ENCODE assay signal across 18 cellular contexts in genomic region chr11:62961017-62961416, GRCh38. TPM values are rescaled to one million over a fixed set of nuclear protein-coding genes. Genes with fewer than 3 reads are reported as not detected.
DNase-seq lines count a peak whose midpoint lies in the region; ATAC-seq, FAIRE-seq and TF ChIP-seq lines count a peak whose summit lies in the region.
"Had no signal": no experiment of that assay in that cellular context is flagged by ENCODE, and none has a peak within 500 bp of the region (broad histone marks: within the 10 kb centered on the region; RNA-seq: fewer than 3 reads in every experiment).

No MANE protein-coding gene starts in this region.

- no peak overlapping the region for H3K4me3 ChIP-seq in K562
- H3K4me3 ChIP-seq: A549, GM12878, HAP-1 had no signal

- H3K4me1 Mint-ChIP-seq in osteocyte (ENCODE audit: unreplicated experiment) = peaks cover 10% of the 10 kb centered on the region

- in situ Hi-C loops in K562 (cut with MboI) = no loop called here

- no peak for DNase-seq in K562 (ENCODE audit: extremely low read depth in 1 of 4, low spot score in 3 of 4)
- peak; percentile 8 for DNase-seq in ecto neural progenitor cell (ENCODE audit: low spot score)
- peak; percentile 16 for DNase-seq in myocyte (ENCODE audit: low read depth)
- DNase-seq in osteocyte (ENCODE audit: extremely low spot score, unreplicated experiment) = peak; percentile 46
- DNase-seq in urothelium cell line (ENCODE audit: low spot score) = no peak
- DNase-seq: BE2C; CD4-positive, alpha-beta memory T cell; DMS79; GOT3 had no signal

- TF ChIP-seq POLR2A in K562 (conservative IDR thresholded peaks at IDR 0.05) = no peak

- intact Hi-C loops in K562 (cut with micrococcal nuclease) = no loop called here

- no peak for TF ChIP-seq EP300 in K562 (IDR thresholded peaks at IDR 0.05; ENCODE audit: low read length)

- no peaks in the 10 kb centered on the region for H3K79me2 ChIP-seq in K562 (ENCODE audit: control insufficient read depth, insufficient read depth, low read length)

- H3K36me3 Mint-ChIP-seq in osteocyte (ENCODE audit: unreplicated experiment) = no peaks in the 10 kb centered on the region
- H3K36me3 Mint-ChIP-seq: CD4-positive, alpha-beta memory T cell had no signal

- H3K27ac Mint-ChIP-seq in osteocyte (ENCODE audit: unreplicated experiment) = no peak overlapping the region
- H3K27ac Mint-ChIP-seq: CD4-positive, alpha-beta memory T cell had no signal

- H3K4me3 Mint-ChIP-seq in osteocyte (ENCODE audit: unreplicated experiment) = no peak overlapping the region
- H3K4me3 Mint-ChIP-seq: CD4-positive, alpha-beta memory T cell had no signal

- no peak overlapping the region; a peak in 1 of 4 replicates for H3K9ac ChIP-seq in K562 (ENCODE audit: insufficient read depth in 1 of 2, low read depth in 2 of 2, low read length in 2 of 2)

- H4K20me1 ChIP-seq in K562 (replicated peaks; ENCODE audit: control insufficient read depth, insufficient read depth, low read length) = no peaks in the 10 kb centered on the region; the same call in 1 of the 2 replicates

- TF ChIP-seq CTCF in K562 (IDR thresholded peaks at IDR 0.05 in 2 of 3, conservative IDR thresholded peaks at IDR 0.05 in 1 of 3; ENCODE audit: insufficient read depth in 2 of 3, low read depth in 1 of 3, low read length in 3 of 3) (no peak), osteocyte (IDR thresholded peaks at IDR 0.05) (no peak)

- CTCF ChIA-PET in K562 (lab: Yijun Ruan, JAX; ENCODE audit: low intra/inter-chr PET ratio) = no interaction called here

- no peaks in the 10 kb centered on the region for H3K9me1 ChIP-seq in K562 (ENCODE audit: control insufficient read depth, insufficient read depth, low read length)

- no peak overlapping the region for H3K4me2 ChIP-seq in K562 (ENCODE audit: insufficient read depth, low read length)
- H3K4me2 ChIP-seq: A549 had no signal

- no peak overlapping the region for H2AFZ ChIP-seq in K562 (ENCODE audit: low read depth, low read length)

- no peak for FAIRE-seq in K562 (lab: Jason Lieb, UNC)
- FAIRE-seq in urothelium cell line (lab: Jason Lieb, UNC) = no peak
- FAIRE-seq: A549, GM12878 had no signal

- H3K36me3 ChIP-seq in K562 (ENCODE audit: control insufficient read depth, insufficient read depth, low read length) = no peaks in the 10 kb centered on the region
- H3K36me3 ChIP-seq: BE2C, HAP-1 had no signal

- ATAC-seq in K562 (no peak; the same call in 2 of the 3 replicates), HG02759 (IDR thresholded peaks at IDR 0.05; ENCODE audit: unreplicated experiment) (no peak), GM18909 (IDR thresholded peaks at IDR 0.05; ENCODE audit: poor library complexity, unreplicated experiment) (no peak)
- ATAC-seq: A549, GM12878 had no signal

- H3K4me1 ChIP-seq in K562 (replicated peaks in 1 of 2; ENCODE audit: control insufficient read depth in 2 of 2, insufficient read depth in 2 of 2, low read length in 2 of 2) = peaks cover 0 to 3% of the 10 kb centered on the region in 2 experiments; a peak in 1 of 5 replicates
- H3K4me1 ChIP-seq: A549, BE2C, HAP-1 had no signal

- peaks cover 8% of the 10 kb centered on the region for H3K27me3 Mint-ChIP-seq in osteocyte (ENCODE audit: unreplicated experiment)

- BruUV-seq in K562 (replicated peaks; lab: Mats Ljungman, UMichigan) = no TSS peak

- no peaks in the 10 kb centered on the region for H3K9me3 Mint-ChIP-seq in osteocyte (ENCODE audit: unreplicated experiment)
- H3K9me3 Mint-ChIP-seq: CD4-positive, alpha-beta memory T cell had no signal

- peaks cover 8 to 11% of the 10 kb centered on the region in 2 experiments; a peak in 3 of 5 replicates for H3K27me3 ChIP-seq in K562 (ENCODE audit: control insufficient read depth in 2 of 2, insufficient read depth in 2 of 2, low read length in 2 of 2)
- H3K27me3 ChIP-seq: BE2C had no signal

- H3K9me3 ChIP-seq in K562 (replicated peaks; ENCODE audit: control insufficient read depth, insufficient read depth, low read depth, low read length) = no peaks in the 10 kb centered on the region
- H3K9me3 ChIP-seq: A549, BE2C, HAP-1 had no signal

- WGBS in K562 (ENCODE audit: insufficient coverage, low coverage, missing lambda C conversion rate) = 8% methylated on average over 4 of the region's 4 CpGs

- POLR2A ChIA-PET in K562 (lab: Yijun Ruan, JAX) = interaction anchor here (0.5 kb wide), 1 partner anchor 39 kb away, joined by 4 read pairs; no protein-coding TSS in a partner anchor

- no peak overlapping the region for H3K27ac ChIP-seq in K562 (ENCODE audit: extremely low read depth, low read depth, low read length)
- H3K27ac ChIP-seq: A549, C4-2B had no signal

- no peak for TF ChIP-seq RAD21 in K562 (CRISPR knock-in tag; conservative IDR thresholded peaks at IDR 0.05 in 1 of 2, IDR thresholded peaks at IDR 0.05 in 1 of 2)

TF ChIP-seq in K562, 482 proteins besides CTCF, POLR2A, EP300 and RAD21 (continues in another document):
- TF ChIP-seq POLR2H (tag; IDR thresholded peaks at IDR 0.05; ENCODE audit: low read depth) (no peak), SRSF9 (IDR thresholded peaks at IDR 0.05; ENCODE audit: borderline replicate concordance, low read depth, low read length) (no peak), MYC (IDR thresholded peaks at IDR 0.05; ENCODE audit: low read depth, low read length) (peak; percentile 63), MYC (CRISPR knock-in tag; IDR thresholded peaks at IDR 0.05; ENCODE audit: borderline replicate concordance, low read depth) (no peak), ZNF76 (CRISPR knock-in tag; IDR thresholded peaks at IDR 0.05; ENCODE audit: borderline replicate concordance) (no peak)

RNA-seq across cellular contexts. Expression of gene SLC22A6, which starts 23.8 kb away (rescaled TPM):
- not detected in 2 replicates for total RNA-seq in K562 (2011; cell fraction: chromatin; rRNA removed; ENCODE audit: low replicate concordance)
- not detected in 2 replicates for total RNA-seq in K562 (2011; cell fraction: nucleolus; rRNA removed)
- total RNA-seq in K562 (2011; cell fraction: nucleoplasm; rRNA removed) = not detected in 2 replicates
- total RNA-seq in K562 (2014; rRNA removed) (not detected in 2 replicates), K562 (2014; rRNA removed; fragmentation: Illumina TruSeq; extraction: Trizol) (not detected in 2 replicates), K562 (2015; rRNA removed; fragmentation: Illumina TruSeq; extraction: Trizol) (not detected in 2 replicates), K562 (2021) (not detected in 2 replicates), myocyte (not detected in 2 replicates), osteocyte (not detected in 2 replicates)
- polyA plus RNA-seq in K562 (2011; rRNA removed) (not detected in 2 replicates), K562 (2014; fragmentation: Illumina TruSeq; extraction: Trizol) (not detected in 2 replicates), K562 (2014; fragmentation: Nextera tagmentation; extraction: Ambion mirVana) (not detected), K562 (2014; rRNA removed) (not detected in 2 replicates)
- polyA plus RNA-seq in K562 (2011; cell fraction: cytosol; rRNA removed) = not detected in 2 replicates
- not detected in 2 replicates for polyA plus RNA-seq in K562 (2011; cell fraction: nucleus; rRNA removed)
- polyA plus RNA-seq in K562 (2012) = not detected in 2 replicates
- not detected in 2 replicates for polyA minus RNA-seq in K562 (2011; rRNA and poly(A)+ RNA removed)
- not detected in 2 replicates for polyA minus RNA-seq in K562 (2011; cell fraction: cytosol; rRNA and poly(A)+ RNA removed)
- polyA minus RNA-seq in K562 (2011; cell fraction: nucleus; rRNA and poly(A)+ RNA removed) = not detected in 2 replicates
- polyA plus RNA-seq in myocyte (2012) = not detected
- total RNA-seq: CD4-positive, alpha-beta memory T cell; G401; GM12878; HT1080 had no signal
- polyA plus RNA-seq: A549; AG04450; CD4-positive, alpha-beta memory T cell; GM12878 had no signal

RNA-seq across cellular contexts. Expression of gene CHRM1, which starts 39.9 kb away (rescaled TPM):
- total RNA-seq in K562 (2011; cell fraction: chromatin; rRNA removed; ENCODE audit: low replicate concordance) = not detected in 2 replicates
- not detected in 2 replicates for total RNA-seq in K562 (2011; cell fraction: nucleolus; rRNA removed)
- not detected in 2 replicates for total RNA-seq in K562 (2011; cell fraction: nucleoplasm; rRNA removed)
- total RNA-seq in K562 (2014; rRNA removed) = not detected in 2 replicates
- total RNA-seq in K562 (2014; rRNA removed; fragmentation: Illumina TruSeq; extraction: Trizol) = not detected in 2 replicates
- not detected in 2 replicates for total RNA-seq in K562 (2015; rRNA removed; fragmentation: Illumina TruSeq; extraction: Trizol)
- not detected in 2 replicates for total RNA-seq in K562 (2021)
- polyA plus RNA-seq in K562 (2011; rRNA removed) = not detected in 2 replicates
- polyA plus RNA-seq in K562 (2011; cell fraction: cytosol; rRNA removed) = not detected in 2 replicates
- not detected in 2 replicates for polyA plus RNA-seq in K562 (2011; cell fraction: nucleus; rRNA removed)
- polyA plus RNA-seq in K562 (2012) = not detected in 2 replicates
- not detected in 2 replicates for polyA plus RNA-seq in K562 (2014; fragmentation: Illumina TruSeq; extraction: Trizol)
- polyA plus RNA-seq in K562 (2014; fragmentation: Nextera tagmentation; extraction: Ambion mirVana) = not detected
- not detected in 2 replicates for polyA plus RNA-seq in K562 (2014; rRNA removed)
- polyA minus RNA-seq in K562 (2011; rRNA and poly(A)+ RNA removed) = not detected in 2 replicates
- polyA minus RNA-seq in K562 (2011; cell fraction: cytosol; rRNA and poly(A)+ RNA removed) = not detected in 2 replicates
- not detected in 2 replicates for polyA minus RNA-seq in K562 (2011; cell fraction: nucleus; rRNA and poly(A)+ RNA removed)
- total RNA-seq in myocyte = not detected in 2 replicates
- not detected for polyA plus RNA-seq in myocyte (2012)
- 0.27 and 0.31 TPM in 2 replicates for total RNA-seq in osteocyte
- total RNA-seq: CD4-positive, alpha-beta memory T cell; G401; GM12878; HT1080 had no signal
- polyA plus RNA-seq: A549; AG04450; CD4-positive, alpha-beta memory T cell; GM12878 had no signal

RNA-seq across cellular contexts. Expression of gene SLC22A8, which starts 54.6 kb away (rescaled TPM):
- not detected in 2 replicates for total RNA-seq in K562 (2011; cell fraction: chromatin; rRNA removed; ENCODE audit: low replicate concordance)
- not detected in 2 replicates for total RNA-seq in K562 (2011; cell fraction: nucleolus; rRNA removed)
- total RNA-seq in K562 (2011; cell fraction: nucleoplasm; rRNA removed) = not detected in 2 replicates
- not detected in 2 replicates for total RNA-seq in K562 (2014; rRNA removed)
- not detected in 2 replicates for total RNA-seq in K562 (2014; rRNA removed; fragmentation: Illumina TruSeq; extraction: Trizol)
- total RNA-seq in K562 (2015; rRNA removed; fragmentation: Illumina TruSeq; extraction: Trizol) = not detected in 2 replicates
- total RNA-seq in K562 (2021) = not detected in 2 replicates
- polyA plus RNA-seq in K562 (2011; rRNA removed) = not detected in 2 replicates
- not detected in 2 replicates for polyA plus RNA-seq in K562 (2011; cell fraction: cytosol; rRNA removed)
- polyA plus RNA-seq in K562 (2011; cell fraction: nucleus; rRNA removed) = not detected in 2 replicates
- polyA plus RNA-seq in K562 (2012) = not detected in 2 replicates
- polyA plus RNA-seq in K562 (2014; fragmentation: Illumina TruSeq; extraction: Trizol) = not detected in 2 replicates
- polyA plus RNA-seq in K562 (2014; fragmentation: Nextera tagmentation; extraction: Ambion mirVana) = not detected
- polyA plus RNA-seq in K562 (2014; rRNA removed) = not detected in 2 replicates
- polyA minus RNA-seq in K562 (2011; rRNA and poly(A)+ RNA removed) = not detected in 2 replicates
- not detected in 2 replicates for polyA minus RNA-seq in K562 (2011; cell fraction: cytosol; rRNA and poly(A)+ RNA removed)
- not detected in 2 replicates for polyA minus RNA-seq in K562 (2011; cell fraction: nucleus; rRNA and poly(A)+ RNA removed)
- total RNA-seq in myocyte = not detected in 2 replicates
- not detected for polyA plus RNA-seq in myocyte (2012)
- total RNA-seq in osteocyte = not detected in 2 replicates
- total RNA-seq: CD4-positive, alpha-beta memory T cell; G401; GM12878; HT1080 had no signal
- polyA plus RNA-seq: A549; AG04450; CD4-positive, alpha-beta memory T cell; GM12878 had no signal

Comparison
In these comparisons a context has a peak if more than half of its experiments do, and no peak if none do; other contexts are left out.
1. DNase-seq: peak in ecto neural progenitor cell (single experiment), myocyte (single experiment) and osteocyte (single experiment); none in K562 (0 of 4) and urothelium cell line (single experiment).